8 cellular contexts compared by ENCODE assay signal in genomic region chr19:54464624-54465266, GRCh38. TPM values are rescaled to one million over a fixed set of nuclear protein-coding genes. Genes with fewer than 3 reads are reported as not detected.
A peak's percentile ranks its signal among the peaks of the same experiment; 100 is the strongest.
DNase-seq lines count a peak whose midpoint lies in the region; ATAC-seq and TF ChIP-seq lines count a peak whose summit lies in the region.

No MANE protein-coding gene starts in this region.

- peak overlapping the region; percentile 43 to 45 for H3K9ac ChIP-seq in duodenal mucosa (ENCODE audit: low read depth in 1 of 2, low read length in 2 of 2)

- H3K27me3 ChIP-seq in duodenal mucosa (ENCODE audit: control insufficient read depth in 1 of 2, insufficient read depth in 2 of 2, low read length in 2 of 2): no peaks in the 10 kb centered on the region

- peak overlapping the region; percentile 69 to 77 for H3K4me3 ChIP-seq in duodenal mucosa (ENCODE audit: low read depth in 1 of 2, low read length in 2 of 2)
- peak overlapping the region; percentile 21 for H3K4me3 ChIP-seq in lower leg skin (ENCODE audit: low read depth, poor library complexity, severe bottlenecking)

- no peaks in the 10 kb centered on the region for H3K9me3 ChIP-seq in duodenal mucosa (ENCODE audit: control insufficient read depth in 1 of 2, low read length in 2 of 2)

- peaks cover 25 to 26% of the 10 kb centered on the region in 2 donors for H3K4me1 ChIP-seq in duodenal mucosa (ENCODE audit: control insufficient read depth in 1 of 2, insufficient read depth in 2 of 2, low read length in 2 of 2)

- H3K36me3 ChIP-seq in duodenal mucosa (ENCODE audit: control insufficient read depth in 1 of 2, insufficient read depth in 2 of 2, low read length in 2 of 2): peaks cover 0 to 21% of the 10 kb centered on the region in 2 donors

- no peak for TF ChIP-seq CTCF in lower leg skin (IDR thresholded peaks at IDR 0.05)

- no peak for TF ChIP-seq POLR2A in lower leg skin (IDR thresholded peaks at IDR 0.05)

- intact Hi-C loops in lower leg skin (cut with DNase I; ENCODE audit: low total_unique reads): no loop called here

- WGBS in lower leg skin, 2 donors: 13 to 36% methylated on average over 29 to 45 of the region's 61 CpGs

- DNase-seq in AML-193 (lab: John Stamatoyannopoulos, UW) (peak; percentile 77), NCI-H510A treated with DMSO at 0.1 percent for 48 hours (lab: John Stamatoyannopoulos, UW) (peak; percentile 51), lower leg skin (ENCODE audit: low spot score in 2 of 2) (peak; percentile 88 to 98)
- DNase-seq in activated CD4-positive, alpha-beta T cell treated with anti-CD3 and anti-CD28 coated beads, Interleukin-2, amount 50 U/mL, for 1 hour: peak; percentile 58
- peak; percentile 77 to 83 for DNase-seq in stimulated activated CD4-positive, alpha-beta T cell treated with anti-CD3 and anti-CD28 coated beads, Interleukin-4, amount 100 ng/mL, for 48 hours (ENCODE audit: low read depth in 2 of 2)

- H3K27ac ChIP-seq in duodenal mucosa (ENCODE audit: low read depth, low read length): peak overlapping the region; percentile 99

- ATAC-seq in GM18870 (IDR thresholded peaks at IDR 0.05; ENCODE audit: unreplicated experiment) (peak; percentile 25), HG03095 (IDR thresholded peaks at IDR 0.05; ENCODE audit: unreplicated experiment) (peak; percentile 41)

RNA-seq across cellular contexts. Expression of gene LENG9, which starts 1.2 kb away (rescaled TPM):
- 1 to 10 TPM; 4.5 to 9.2 (median 6.5) TPM for total RNA-seq in lower leg skin

RNA-seq across cellular contexts. Expression of gene CDC42EP5, which starts 8.4 kb away (rescaled TPM):
- 10 to 100 TPM in 2 of 4 donors, 1 to 10 TPM in 2; 5.5 to 21.8 (median 9.6) TPM for total RNA-seq in lower leg skin

RNA-seq across cellular contexts. Expression of gene LENG8, which starts 15.7 kb away (rescaled TPM):
- total RNA-seq in lower leg skin: 100 to 1,000 TPM in 1 of 4 donors, 10 to 100 TPM in 3; 57.9 to 195 (median 64.1) TPM

RNA-seq across cellular contexts. Expression of gene LAIR2, which starts 37.9 kb away (rescaled TPM):
- not detected for total RNA-seq in lower leg skin

RNA-seq across cellular contexts. Expression of gene TTYH1, which starts 49.5 kb away (rescaled TPM):
- total RNA-seq in lower leg skin: 10 to 100 TPM in 2 of 4 donors, 1 to 10 TPM in 1, under 1 TPM in 1; 0.63 to 17.8 (median 10.8) TPM

Comparison
In these comparisons a context has a peak if more than half of its experiments do, and no peak if none do; other contexts are left out.
1. Peak in every context shown above with its lines: DNase-seq, ATAC-seq, H3K4me3 ChIP-seq and H3K27ac ChIP-seq.